In the genomic region with DNA sequence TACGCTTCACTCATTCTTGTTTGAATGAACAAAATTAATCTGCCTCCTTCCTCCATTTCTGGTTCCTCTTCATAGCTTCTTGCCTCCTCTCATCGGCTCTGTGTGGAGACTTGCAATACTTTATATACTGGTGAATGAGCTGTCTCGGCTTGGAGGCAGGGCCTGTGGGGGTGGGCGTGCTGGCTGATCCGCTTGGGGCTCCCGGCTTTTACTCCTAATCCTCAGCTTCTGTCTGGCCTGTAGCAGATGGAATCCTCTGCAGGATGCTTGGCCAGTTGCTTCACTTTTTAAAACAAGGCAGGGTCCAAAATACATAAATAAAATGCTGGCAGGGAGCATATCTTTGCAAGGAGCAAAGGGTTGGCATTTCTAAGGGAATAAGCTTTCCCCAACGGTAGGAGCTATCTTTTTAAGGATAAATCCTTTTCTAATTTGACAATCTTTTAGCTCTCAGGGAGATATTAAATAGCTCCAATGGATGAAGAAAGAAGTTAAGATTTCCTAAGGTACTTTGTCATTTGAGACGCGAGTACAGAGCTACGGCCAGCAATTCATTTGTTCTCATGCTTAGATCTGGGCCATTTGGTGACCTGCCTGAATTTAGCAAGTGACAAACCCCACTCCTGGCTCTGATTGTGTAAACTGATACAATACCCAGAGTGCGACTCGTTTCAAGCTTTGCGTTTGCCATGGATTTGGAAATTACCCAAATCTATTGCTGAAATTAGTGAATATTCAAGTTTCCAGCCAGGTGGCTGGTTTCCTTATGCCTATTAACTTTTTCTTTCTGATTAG, we compare ENCODE assay signal across 1 cellular context.
A peak's percentile ranks its signal among the peaks of the same experiment; 100 is the strongest.
TF ChIP-seq lines count a peak whose summit lies in the region.

No MANE protein-coding gene starts in this region.

TF ChIP-seq in K562, 482 proteins besides CTCF, POLR2A, EP300 and RAD21:
- TF ChIP-seq ZBTB8A (IDR thresholded peaks at IDR 0.05; ENCODE audit: partially characterized antibody) (no peak), ZNF707 (CRISPR knock-in tag; conservative IDR thresholded peaks at IDR 0.05) (peak; percentile 80)
TF ChIP-seq in K562: peak in this region for 1.
